Comparison of ENCODE assay signal across 8 cellular contexts in the genomic region with DNA sequence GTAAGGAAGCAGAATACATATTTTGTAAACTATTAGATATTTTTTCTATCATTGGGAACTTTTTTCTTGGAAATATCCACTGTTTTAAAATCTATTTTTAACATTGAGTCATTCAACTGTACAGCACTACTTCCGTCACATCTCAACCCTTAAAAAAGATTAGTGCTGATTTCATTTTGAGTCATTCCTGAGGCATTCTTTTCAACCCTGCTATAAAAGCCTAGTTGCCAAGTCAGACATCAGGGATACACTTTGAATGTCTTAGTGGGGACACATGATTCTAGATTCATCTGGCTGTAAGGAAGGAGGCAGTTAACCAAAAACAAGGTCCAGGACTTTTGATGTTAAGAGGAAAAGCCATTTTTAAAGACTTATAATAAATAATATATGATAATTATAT.
DNase-seq lines count a peak whose midpoint lies in the region; ATAC-seq and TF ChIP-seq lines count a peak whose summit lies in the region.

No MANE protein-coding gene starts in this region.

- peak; percentile 83 for DNase-seq in Daoy (ENCODE audit: low read depth)
- peak; percentile 81 for DNase-seq in astrocyte of the cerebellum (ENCODE audit: low read depth)
- DNase-seq in kidney tubule cell (ENCODE audit: low spot score), result peak; percentile 93
- no peak for DNase-seq in NCI-H1105 treated with DMSO at 0.1 percent for 48 hours (lab: John Stamatoyannopoulos, UW)
- DNase-seq in NCI-H748 (lab: John Stamatoyannopoulos, UW; ENCODE audit: unreplicated experiment), result no peak
- no peak for DNase-seq in stimulated activated naive CD8-positive, alpha-beta T cell treated with anti-CD3 and anti-CD28 coated beads, Interleukin-15, amount 100 ng/mL, for 72 hours
- no peak for DNase-seq in NCI-H1930 (lab: John Stamatoyannopoulos, UW)

- no peak overlapping the region for H3K27ac Mint-ChIP-seq in stimulated activated naive CD8-positive, alpha-beta T cell treated with anti-CD3 and anti-CD28 coated beads, Interleukin-15, amount 100 ng/mL, for 72 hours

- no peaks in the 10 kb centered on the region for H3K4me1 Mint-ChIP-seq in stimulated activated naive CD8-positive, alpha-beta T cell treated with anti-CD3 and anti-CD28 coated beads, Interleukin-15, amount 100 ng/mL, for 72 hours

- in situ Hi-C loops in astrocyte of the cerebellum (cut with HindIII; ENCODE audit: low sequenced_read_pairs), result no loop called here

- no peak overlapping the region for H3K4me3 Mint-ChIP-seq in stimulated activated naive CD8-positive, alpha-beta T cell treated with anti-CD3 and anti-CD28 coated beads, Interleukin-15, amount 100 ng/mL, for 72 hours

- H3K4me3 ChIP-seq in astrocyte of the cerebellum (ENCODE audit: low read depth, low read length), result no peak overlapping the region

- no peaks in the 10 kb centered on the region for H3K27me3 Mint-ChIP-seq in stimulated activated naive CD8-positive, alpha-beta T cell treated with anti-CD3 and anti-CD28 coated beads, Interleukin-15, amount 100 ng/mL, for 72 hours

- peak; percentile 79 for ATAC-seq in HG02884 (IDR thresholded peaks at IDR 0.05; ENCODE audit: unreplicated experiment)
- no peak for ATAC-seq in stimulated activated naive CD8-positive, alpha-beta T cell treated with anti-CD3 and anti-CD28 coated beads, Interleukin-15, amount 100 ng/mL, for 72 hours

- H3K9me3 Mint-ChIP-seq in stimulated activated naive CD8-positive, alpha-beta T cell treated with anti-CD3 and anti-CD28 coated beads, Interleukin-15, amount 100 ng/mL, for 72 hours, result no peaks in the 10 kb centered on the region

- no peak for TF ChIP-seq CTCF in astrocyte of the cerebellum (IDR thresholded peaks at IDR 0.05; ENCODE audit: low read depth, low read length, missing control alignments)

Comparison
In these comparisons a context has a peak if more than half of its experiments do, and no peak if none do; other contexts are left out.
1. DNase-seq: peak in Daoy (single experiment), astrocyte of the cerebellum (single experiment) and kidney tubule cell (single experiment); none in NCI-H1105 treated with DMSO at 0.1 percent for 48 hours (single experiment), NCI-H748 (single experiment), stimulated activated naive CD8-positive, alpha-beta T cell treated with anti-CD3 and anti-CD28 coated beads, Interleukin-15, amount 100 ng/mL, for 72 hours (0 of 2) and NCI-H1930 (0 of 2).